1 cellular context compared by ENCODE assay signal in the genomic region with DNA sequence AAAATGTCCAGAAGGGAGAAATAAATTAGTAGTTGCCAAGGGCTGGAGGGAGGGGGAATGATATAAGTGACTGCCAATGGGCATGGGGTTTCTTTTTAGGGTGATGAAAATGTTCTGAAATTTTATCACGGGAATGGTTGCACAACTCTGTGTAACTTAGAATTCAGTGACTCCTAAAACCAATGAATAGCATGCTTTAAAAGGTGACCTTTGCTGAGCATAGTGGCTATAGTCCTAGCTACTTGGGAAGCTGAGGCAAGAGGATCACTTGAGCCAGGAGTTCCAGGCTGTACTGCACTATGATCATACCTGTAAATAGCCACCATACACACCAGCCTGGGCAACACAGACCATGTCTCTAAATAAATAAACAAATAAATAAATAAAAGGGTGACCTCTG.
TF ChIP-seq lines count a peak whose summit lies in the region.

No MANE protein-coding gene starts in this region.

TF ChIP-seq in HepG2, 621 proteins besides CTCF, POLR2A, EP300 and RAD21 (continued from another document):
- TF ChIP-seq ZSCAN29 (CRISPR knock-in tag; conservative IDR thresholded peaks at IDR 0.05) (no peak), ATRX (CRISPR knock-in tag; IDR thresholded peaks at IDR 0.05; ENCODE audit: borderline replicate concordance) (no peak), CBX2 (IDR thresholded peaks at IDR 0.05; ENCODE audit: low read depth, low read length) (no peak), CBX2 (CRISPR knock-in tag; IDR thresholded peaks at IDR 0.05; ENCODE audit: low read depth) (no peak), ZNF501 (CRISPR knock-in tag; IDR thresholded peaks at IDR 0.05) (no peak), ZNF773 (CRISPR knock-in tag; IDR thresholded peaks at IDR 0.05; ENCODE audit: borderline replicate concordance) (no peak), ZNF24 (IDR thresholded peaks at IDR 0.05) (no peak), CCAR2 (optimal IDR thresholded peaks at IDR 0.05; ENCODE audit: low read depth, low read length) (no peak), SMAD1 (CRISPR knock-in tag; IDR thresholded peaks at IDR 0.05; ENCODE audit: borderline replicate concordance, low read depth) (no peak), ZNF772 (CRISPR knock-in tag; IDR thresholded peaks at IDR 0.05) (no peak), ZC3H13 (CRISPR knock-in tag; IDR thresholded peaks at IDR 0.05) (no peak)
- TF ChIP-seq, protein P1, sequence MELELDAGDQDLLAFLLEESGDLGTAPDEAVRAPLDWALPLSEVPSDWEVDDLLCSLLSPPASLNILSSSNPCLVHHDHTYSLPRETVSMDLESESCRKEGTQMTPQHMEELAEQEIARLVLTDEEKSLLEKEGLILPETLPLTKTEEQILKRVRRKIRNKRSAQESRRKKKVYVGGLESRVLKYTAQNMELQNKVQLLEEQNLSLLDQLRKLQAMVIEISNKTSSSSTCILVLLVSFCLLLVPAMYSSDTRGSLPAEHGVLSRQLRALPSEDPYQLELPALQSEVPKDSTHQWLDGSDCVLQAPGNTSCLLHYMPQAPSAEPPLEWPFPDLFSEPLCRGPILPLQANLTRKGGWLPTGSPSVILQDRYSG (CRISPR knock-in tag; IDR thresholded peaks at IDR 0.05), result no peak
